10 cellular contexts compared by ENCODE assay signal in the genomic region with DNA sequence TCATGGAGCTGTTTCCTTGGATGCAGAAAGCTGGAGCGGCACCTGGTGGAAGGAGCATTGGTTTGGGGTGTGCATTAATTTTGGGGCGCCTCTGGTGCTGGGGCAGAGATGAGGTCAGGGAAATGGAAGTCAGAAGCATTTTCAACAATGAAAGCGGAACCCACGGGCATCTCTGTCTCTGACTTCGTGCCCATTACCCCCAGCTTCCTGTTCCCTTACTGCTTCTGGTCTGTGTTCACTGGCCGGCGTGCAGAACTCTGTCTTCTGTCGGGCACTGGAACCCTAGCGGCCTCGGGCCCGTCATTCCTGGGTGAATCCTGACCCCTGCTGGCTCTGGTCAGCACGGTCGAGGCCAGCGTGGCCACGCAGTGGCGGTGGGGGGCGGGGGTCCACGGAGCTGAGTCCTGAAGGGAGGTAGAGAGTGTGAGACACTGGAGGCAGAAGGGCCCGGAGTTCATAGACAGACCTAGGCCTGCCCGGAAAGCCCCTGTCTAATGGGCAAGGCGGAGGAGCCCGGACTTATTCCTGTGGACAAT. TPM values are rescaled to one million over a fixed set of nuclear protein-coding genes. Genes with fewer than 3 reads are reported as not detected.
DNase-seq lines count a peak whose midpoint lies in the region; ATAC-seq, FAIRE-seq and TF ChIP-seq lines count a peak whose summit lies in the region.
"Had no signal": no experiment of that assay in that cellular context is flagged by ENCODE, and none has a peak within 500 bp of the region (broad histone marks: within the 10 kb centered on the region; RNA-seq: fewer than 3 reads in every experiment).

No MANE protein-coding gene starts in this region.

- H2BK15ac ChIP-seq in IMR-90 (ENCODE audit: low read depth, low read length): no peak overlapping the region

- no peak overlapping the region for H2BK120ac ChIP-seq in IMR-90 (ENCODE audit: low read depth, low read length)

- H3K36me3 ChIP-seq in IMR-90 (ENCODE audit: control insufficient read depth, insufficient read depth, low read length): no peaks in the 10 kb centered on the region; the same call in 1 of the 2 replicates
- no peaks in the 10 kb centered on the region for H3K36me3 ChIP-seq in heart left ventricle
- H3K36me3 ChIP-seq in psoas muscle (ENCODE audit: insufficient read depth in 1 of 2, low read depth in 1 of 2): no peaks in the 10 kb centered on the region

- H3K18ac ChIP-seq in IMR-90 (ENCODE audit: low read depth, low read length): no peak overlapping the region

- no peaks in the 10 kb centered on the region; the same call in 1 of the 2 replicates for H4K20me1 ChIP-seq in IMR-90 (ENCODE audit: insufficient read depth, low read length)

- H3K4me3 Mint-ChIP-seq in activated CD4-positive, alpha-beta memory T cell treated with anti-CD3 and anti-CD28 coated beads, Interleukin-2, amount 10 ng/mL, durations not matched to agents 7 days and 5 days: no peak overlapping the region

- in situ Hi-C loops in IMR-90 (cut with MboI; ENCODE audit: low sequenced_read_pairs): loop anchor here (10.0 kb wide), 1 partner anchor 161 kb away; the partner anchor contains the start of gene AP3D1

- peak; percentile 87 for TF ChIP-seq RAD21 in IMR-90 (IDR thresholded peaks at IDR 0.05; ENCODE audit: low read length)

- H4K8ac ChIP-seq in IMR-90 (ENCODE audit: low read depth in 2 of 2, low read length in 2 of 2): 0 out of 4 replicates have a peak overlapping the region, but pooled peaks of 1 of the 2 experiments have one; percentile 25

- ATAC-seq in IMR-90 (ENCODE audit: low read depth) (peak; percentile 99), heart left ventricle (peak; percentile 92 to 94 (median 94)), psoas muscle (peak; percentile 71 to 89 (median 81)), GM18861 (IDR thresholded peaks at IDR 0.05; ENCODE audit: unreplicated experiment) (no peak), GM18907 (IDR thresholded peaks at IDR 0.05; ENCODE audit: unreplicated experiment) (no peak)

- no peaks in the 10 kb centered on the region for H3K9me1 ChIP-seq in IMR-90 (ENCODE audit: insufficient read depth, low read length)

- H3K14ac ChIP-seq in IMR-90 (replicated peaks; ENCODE audit: low read depth, low read length): no peak overlapping the region

- no peak overlapping the region for H3K4ac ChIP-seq in IMR-90 (ENCODE audit: low read depth, low read length)

- H2AK5ac ChIP-seq in IMR-90 (ENCODE audit: low read depth, low read length): 0 out of 2 replicates have a peak overlapping the region, but pooled peaks have one; percentile 24

- no peak overlapping the region for H3K27ac Mint-ChIP-seq in activated CD4-positive, alpha-beta memory T cell treated with anti-CD3 and anti-CD28 coated beads, Interleukin-2, amount 10 ng/mL, durations not matched to agents 7 days and 5 days

- H2BK5ac ChIP-seq in IMR-90 (ENCODE audit: low read depth, low read length, poor library complexity, severe bottlenecking): no peak overlapping the region

- no TSS peak for BruUV-seq in IMR-90 (replicated peaks; lab: Mats Ljungman, UMichigan)

- no peaks in the 10 kb centered on the region for H3K79me1 ChIP-seq in IMR-90 (ENCODE audit: low read depth in 1 of 2, low read length in 2 of 2)

- peaks cover 23% of the 10 kb centered on the region for H3K27me3 Mint-ChIP-seq in activated CD4-positive, alpha-beta memory T cell treated with anti-CD3 and anti-CD28 coated beads, Interleukin-2, amount 10 ng/mL, durations not matched to agents 7 days and 5 days

- peak overlapping the region; percentile 79 for H2AK9ac ChIP-seq in IMR-90 (replicated peaks; ENCODE audit: low read depth, low read length, poor library complexity)

- H3K4me1 ChIP-seq in IMR-90 (ENCODE audit: control insufficient read depth, insufficient read depth, low read length): no peaks in the 10 kb centered on the region
- H3K4me1 ChIP-seq in heart left ventricle: peaks cover 0 to 14% (median 7%) of the 10 kb centered on the region in 12 donors
- no peaks in the 10 kb centered on the region for H3K4me1 ChIP-seq in psoas muscle

- no peak overlapping the region for H3K4me3 ChIP-seq in IMR-90 (ENCODE audit: insufficient read depth, low read depth, low read length)
- H3K4me3 ChIP-seq in heart left ventricle: no peak overlapping the region
- no peak overlapping the region for H3K4me3 ChIP-seq in psoas muscle
- H3K4me3 ChIP-seq: SK-N-MC, skin epidermis had no signal

- H3K9me3 ChIP-seq in IMR-90 (ENCODE audit: control insufficient read depth, insufficient read depth, low read length): peaks cover 3% of the 10 kb centered on the region
- peaks cover 0 to 12% (median 2%) of the 10 kb centered on the region in 12 donors for H3K9me3 ChIP-seq in heart left ventricle
- peaks cover 3% of the 10 kb centered on the region for H3K9me3 ChIP-seq in psoas muscle

- no peak overlapping the region for H3K56ac ChIP-seq in IMR-90 (ENCODE audit: extremely low read depth, insufficient read depth, low read length)

- TF ChIP-seq CTCF in D721Med (IDR thresholded peaks at IDR 0.05; ENCODE audit: insufficient read depth, missing control alignments): peak; percentile 51
- peak; percentile 83 for TF ChIP-seq CTCF in IMR-90 (conservative IDR thresholded peaks at IDR 0.05; ENCODE audit: low read depth, low read length)
- TF ChIP-seq CTCF in heart left ventricle (IDR thresholded peaks at IDR 0.05): peak; percentile 52 to 74 (median 61)
- peak; percentile 45 for TF ChIP-seq CTCF in psoas muscle (IDR thresholded peaks at IDR 0.05)

- no peak for FAIRE-seq in D721Med (lab: Jason Lieb, UNC)

- CTCF ChIA-PET in IMR-90 (lab: Yijun Ruan, JAX): interaction anchor here (0.7 to 1.5 kb wide), 10 partner anchors 20 to 164 kb away, joined by 3 to 6 read pairs (median 4); partner anchors contain the start of genes AP3D1 and DOT1L
- CTCF ChIA-PET in activated CD4-positive, alpha-beta memory T cell treated with anti-CD3 and anti-CD28 coated beads, Interleukin-2, amount 10 ng/mL, durations not matched to agents 7 days and 5 days (lab: Charles Lee): interaction anchor here (0.6 to 1.4 kb wide), 4 partner anchors 21 to 295 kb away, joined by 3 to 4 read pairs (median 3); no protein-coding TSS in a partner anchor

- H3K4me2 ChIP-seq in IMR-90 (ENCODE audit: low read depth, low read length): no peak overlapping the region

- no peaks in the 10 kb centered on the region for H3K4me1 Mint-ChIP-seq in activated CD4-positive, alpha-beta memory T cell treated with anti-CD3 and anti-CD28 coated beads, Interleukin-2, amount 10 ng/mL, durations not matched to agents 7 days and 5 days

- H3K27me3 ChIP-seq in IMR-90 (ENCODE audit: control insufficient read depth, insufficient read depth, low read length) (peaks cover 6% of the 10 kb centered on the region), heart left ventricle (peaks cover 3 to 30% (median 13%) of the 10 kb centered on the region in 9 donors), psoas muscle (ENCODE audit: insufficient read depth in 3 of 3, low read length in 2 of 3) (peaks cover 0 to 7% (median 0%) of the 10 kb centered on the region in 3 donors)

- H3K9me3 Mint-ChIP-seq in activated CD4-positive, alpha-beta memory T cell treated with anti-CD3 and anti-CD28 coated beads, Interleukin-2, amount 10 ng/mL, durations not matched to agents 7 days and 5 days: peaks cover 14% of the 10 kb centered on the region

- WGBS in IMR-90 (ENCODE audit: extremely low coverage in 2 of 2, insufficient read length in 1 of 2), 2 experiments: 16% methylated on average over 10 of the region's 22 CpGs; no CpG with 5 or more reads in 1 of the 2 experiments
- 18 to 29% (median 24%) methylated on average over 17 to 22 of the region's 22 CpGs for WGBS in heart left ventricle, 4 donors
- WGBS in psoas muscle, 3 donors: 25 to 30% (median 28%) methylated on average over 22 of the region's 22 CpGs

- no peak overlapping the region for H2BK20ac ChIP-seq in IMR-90 (ENCODE audit: low read depth, low read length)

- H3K27ac ChIP-seq in IMR-90 (ENCODE audit: insufficient read depth, low read length) (no peak overlapping the region), heart left ventricle (peak overlapping the region in 1 of 12 donors; percentile 70), psoas muscle (no peak overlapping the region)
- H3K27ac ChIP-seq: SK-N-MC had no signal

- H4K91ac ChIP-seq in IMR-90 (ENCODE audit: insufficient read depth, low read depth, low read length): no peak overlapping the region

- peaks cover 4% of the 10 kb centered on the region for H3K36me3 Mint-ChIP-seq in activated CD4-positive, alpha-beta memory T cell treated with anti-CD3 and anti-CD28 coated beads, Interleukin-2, amount 10 ng/mL, durations not matched to agents 7 days and 5 days (ENCODE audit: low read depth)

- H3K9ac ChIP-seq in IMR-90 (ENCODE audit: low read depth, low read length): no peak overlapping the region

- peak overlapping the region; percentile 82 for H2AFZ ChIP-seq in IMR-90 (replicated peaks; ENCODE audit: low read length, poor library complexity)

- H4K5ac ChIP-seq in IMR-90 (ENCODE audit: low read depth, low read length): no peak overlapping the region; the same call in 1 of the 2 replicates

- dilution Hi-C loops in IMR-90 (cut with HindIII; ENCODE audit: low sequenced_read_pairs, unreplicated experiment): no loop called here

- POLR2A ChIA-PET in IMR-90 (lab: Charles Lee; ENCODE audit: unreplicated experiment): interaction anchor here (0.6 kb wide), 1 partner anchor 77 kb away, joined by 4 read pairs; no protein-coding TSS in a partner anchor
- POLR2A ChIA-PET in activated CD4-positive, alpha-beta memory T cell treated with anti-CD3 and anti-CD28 coated beads, Interleukin-2, amount 10 ng/mL, durations not matched to agents 7 days and 5 days (lab: Charles Lee): interaction anchor here (1.6 kb wide), 1 partner anchor 12 kb away, joined by 7 read pairs; no protein-coding TSS in a partner anchor

- no peak overlapping the region for H3K23ac ChIP-seq in IMR-90 (ENCODE audit: low read depth, low read length)

- TF ChIP-seq POLR2A in IMR-90 (IDR thresholded peaks at IDR 0.05; ENCODE audit: low read depth, low read length) (no peak), heart left ventricle (IDR thresholded peaks at IDR 0.05) (no peak)

- DNase-seq in D721Med (ENCODE audit: insufficient read length, low spot score) (peak; percentile 76), IMR-90 (peak; percentile 56), heart left ventricle (peak; percentile 73 to 89 (median 77)), psoas muscle (peak; percentile 64 to 80), NCI-H1436 treated with DMSO at 0.1 percent for 48 hours (lab: John Stamatoyannopoulos, UW) (no peak)
- peak; percentile 35 for DNase-seq in activated CD4-positive, alpha-beta memory T cell treated with anti-CD3 and anti-CD28 coated beads, Interleukin-2, amount 10 ng/mL, durations not matched to agents 7 days and 5 days

- intact Hi-C loops in IMR-90 (cut with micrococcal nuclease): loop anchor here (1.0 to 2.0 kb wide), 3 partner anchors 79 to 387 kb away; partner anchors contain the start of genes PLEKHJ1 and SF3A2
- intact Hi-C loops in heart left ventricle (cut with DNase I): loop anchor here (1.0 to 10.0 kb wide), 12 partner anchors 39 to 391 kb away; partner anchors contain the start of genes PLEKHJ1 (in 6 of the 10), SF3A2 (in 6 of the 10) and AP3D1 (in 1 of the 10)
- intact Hi-C loops in psoas muscle (cut with DNase I): loop anchor here (5.0 to 10.0 kb wide), 3 partner anchors 39 to 164 kb away; partner anchors contain the start of genes AP3D1 (in 1 of the 2), PLEKHJ1 (in 1 of the 2) and SF3A2 (in 1 of the 2)

RNA-seq across cellular contexts. Expression of gene LINGO3, which starts 7.9 kb away (rescaled TPM):
- total RNA-seq in IMR-90 (2012; rRNA removed) (not detected in 2 replicates), heart left ventricle (under 1 TPM in 1 of 9 donors, not detected in 8; 0.50 TPM), psoas muscle (not detected)
- polyA plus RNA-seq in IMR-90 (2012; rRNA removed) (not detected in 2 replicates), heart left ventricle (not detected), psoas muscle (under 1 TPM in 1 of 3 donors, not detected in 2; 0.04 TPM)
- 0.03 TPM in 1 of 2 replicates, not detected in the other for polyA plus RNA-seq in IMR-90 (2012; cell fraction: cytosol; rRNA removed)
- not detected in 2 replicates for polyA plus RNA-seq in IMR-90 (2012; cell fraction: nucleus; rRNA removed; ENCODE audit: low replicate concordance)
- under 1 TPM; 0.40 to 0.63 TPM for total RNA-seq in activated CD4-positive, alpha-beta memory T cell treated with anti-CD3 and anti-CD28 coated beads, Interleukin-2, amount 10 ng/mL, durations not matched to agents 7 days and 5 days

RNA-seq across cellular contexts. Expression of gene LSM7, which starts 12.5 kb away (rescaled TPM):
- 145 and 200 TPM in 2 replicates for total RNA-seq in IMR-90 (2012; rRNA removed)
- 544 and 708 TPM in 2 replicates for polyA plus RNA-seq in IMR-90 (2012; rRNA removed)
- 747 and 763 TPM in 2 replicates for polyA plus RNA-seq in IMR-90 (2012; cell fraction: cytosol; rRNA removed)
- 274 and 317 TPM in 2 replicates for polyA plus RNA-seq in IMR-90 (2012; cell fraction: nucleus; rRNA removed; ENCODE audit: low replicate concordance)
- 100 to 1,000 TPM; 110 to 115 TPM for total RNA-seq in activated CD4-positive, alpha-beta memory T cell treated with anti-CD3 and anti-CD28 coated beads, Interleukin-2, amount 10 ng/mL, durations not matched to agents 7 days and 5 days
- 10 to 100 TPM; 33.8 to 79.1 (median 41.0) TPM for total RNA-seq in heart left ventricle
- polyA plus RNA-seq in heart left ventricle: 100 to 1,000 TPM; 187 to 213 TPM
- total RNA-seq in psoas muscle: 10 to 100 TPM; 42.2 to 89.8 (median 47.8) TPM
- 100 to 1,000 TPM; 128 to 323 (median 141) TPM for polyA plus RNA-seq in psoas muscle

RNA-seq across cellular contexts. Expression of gene SPPL2B, which starts 12.6 kb away (rescaled TPM):
- total RNA-seq in IMR-90 (2012; rRNA removed) (3.4 and 4.2 TPM in 2 replicates), heart left ventricle (10 to 100 TPM; 17.6 to 30.9 (median 21.6) TPM), psoas muscle (10 to 100 TPM; 21.1 to 38.0 (median 27.7) TPM)
- polyA plus RNA-seq in IMR-90 (2012; rRNA removed) (45.7 and 52.0 TPM in 2 replicates), heart left ventricle (10 to 100 TPM; 18.9 to 31.2 TPM), psoas muscle (10 to 100 TPM; 11.4 to 22.1 (median 19.4) TPM)
- 25.9 and 36.5 TPM in 2 replicates for polyA plus RNA-seq in IMR-90 (2012; cell fraction: cytosol; rRNA removed)
- 327 and 736 TPM in 2 replicates for polyA plus RNA-seq in IMR-90 (2012; cell fraction: nucleus; rRNA removed; ENCODE audit: low replicate concordance)
- total RNA-seq in activated CD4-positive, alpha-beta memory T cell treated with anti-CD3 and anti-CD28 coated beads, Interleukin-2, amount 10 ng/mL, durations not matched to agents 7 days and 5 days: 10 to 100 TPM; 58.9 to 68.2 TPM

RNA-seq across cellular contexts. Expression of gene PEAK3, which starts 33.9 kb away (rescaled TPM):
- total RNA-seq in IMR-90 (2012; rRNA removed): under 0.01 TPM in 1 of 2 replicates, not detected in the other
- polyA plus RNA-seq in IMR-90 (2012; rRNA removed): 0.09 and 0.19 TPM in 2 replicates
- polyA plus RNA-seq in IMR-90 (2012; cell fraction: cytosol; rRNA removed): 0.09 and 0.15 TPM in 2 replicates
- 0.14 TPM in 1 of 2 replicates, not detected in the other for polyA plus RNA-seq in IMR-90 (2012; cell fraction: nucleus; rRNA removed; ENCODE audit: low replicate concordance)
- total RNA-seq in activated CD4-positive, alpha-beta memory T cell treated with anti-CD3 and anti-CD28 coated beads, Interleukin-2, amount 10 ng/mL, durations not matched to agents 7 days and 5 days: under 1 TPM; 0.70 to 0.88 TPM
- total RNA-seq in heart left ventricle: 1 to 10 TPM in 2 of 9 donors, under 1 TPM in 7; 0.11 to 1.6 (median 0.48) TPM
- under 1 TPM; 0.21 to 0.23 TPM for polyA plus RNA-seq in heart left ventricle
- total RNA-seq in psoas muscle: under 1 TPM; 0.12 to 0.20 (median 0.14) TPM
- under 1 TPM in 2 of 3 donors, not detected in 1; 0.01 to 0.08 TPM for polyA plus RNA-seq in psoas muscle

RNA-seq across cellular contexts. Expression of gene TMPRSS9, which starts 44.2 kb away (rescaled TPM):
- total RNA-seq in IMR-90 (2012; rRNA removed): not detected in 2 replicates
- not detected in 2 replicates for polyA plus RNA-seq in IMR-90 (2012; rRNA removed)
- not detected in 2 replicates for polyA plus RNA-seq in IMR-90 (2012; cell fraction: cytosol; rRNA removed)
- 0.07 and 0.09 TPM in 2 replicates for polyA plus RNA-seq in IMR-90 (2012; cell fraction: nucleus; rRNA removed; ENCODE audit: low replicate concordance)
- total RNA-seq in activated CD4-positive, alpha-beta memory T cell treated with anti-CD3 and anti-CD28 coated beads, Interleukin-2, amount 10 ng/mL, durations not matched to agents 7 days and 5 days: not detected
- under 1 TPM in 1 of 9 donors, not detected in 8; 0.09 TPM for total RNA-seq in heart left ventricle
- under 1 TPM in 1 of 2 donors, not detected in 1; 0.19 TPM for polyA plus RNA-seq in heart left ventricle
- under 1 TPM in 1 of 4 donors, not detected in 3; 0.17 TPM for total RNA-seq in psoas muscle
- not detected for polyA plus RNA-seq in psoas muscle

Comparison
In these comparisons a context has a peak if more than half of its experiments do, and no peak if none do; other contexts are left out.
1. ATAC-seq: peak in IMR-90 (single experiment), heart left ventricle (4 of 4) and psoas muscle (4 of 4); none in GM18861 (single experiment) and GM18907 (single experiment).
2. Peak in every context shown above with its lines, with median percentiles within 50 percentile points of each other: CTCF ChIP-seq.